In genomic region chr1:156456625-156457465, GRCh38 we compare ENCODE assay signal across 1 cellular context.
TF ChIP-seq lines count a peak whose summit lies in the region.

No MANE protein-coding gene starts in this region.

TF ChIP-seq in HepG2, 621 proteins besides CTCF, POLR2A, EP300 and RAD21 (continued from another document and continues in another):
- peak; percentile 5; the same call in 1 of the 2 replicates for TF ChIP-seq ARID5B (CRISPR knock-in tag; IDR thresholded peaks at IDR 0.05)
- TF ChIP-seq ZNF567 (CRISPR knock-in tag; IDR thresholded peaks at IDR 0.05; ENCODE audit: borderline replicate concordance) = no peak
- TF ChIP-seq ZNF101 (CRISPR knock-in tag; IDR thresholded peaks at IDR 0.05; ENCODE audit: borderline replicate concordance, low read depth) = no peak
- no peak for TF ChIP-seq SMARCE1 (IDR thresholded peaks at IDR 0.05; ENCODE audit: borderline replicate concordance)
- no peak; the same call in 1 of the 2 replicates for TF ChIP-seq ZFP37 (CRISPR knock-in tag; IDR thresholded peaks at IDR 0.05; ENCODE audit: borderline replicate concordance)
- TF ChIP-seq DPF2 (CRISPR knock-in tag; IDR thresholded peaks at IDR 0.05; ENCODE audit: borderline replicate concordance, low read depth) = 0 out of 2 replicates have a peak, but pooled peaks have one; percentile 45
- TF ChIP-seq MTA1 (CRISPR knock-in tag; IDR thresholded peaks at IDR 0.05; ENCODE audit: borderline replicate concordance) = peak; percentile 71
- TF ChIP-seq TBX3 (IDR thresholded peaks at IDR 0.05; ENCODE audit: borderline replicate concordance) = no peak
- peak; percentile 79 for TF ChIP-seq SALL2 (CRISPR knock-in tag; IDR thresholded peaks at IDR 0.05)
- no peak for TF ChIP-seq TIGD3 (CRISPR knock-in tag; IDR thresholded peaks at IDR 0.05; ENCODE audit: borderline replicate concordance)
- no peak for TF ChIP-seq JDP2 (CRISPR knock-in tag; IDR thresholded peaks at IDR 0.05; ENCODE audit: borderline replicate concordance)
- no peak for TF ChIP-seq CHCHD3 (CRISPR knock-in tag; IDR thresholded peaks at IDR 0.05)
- peak; percentile 65; the same call in 1 of the 2 replicates for TF ChIP-seq ELF4 (CRISPR knock-in tag; IDR thresholded peaks at IDR 0.05; ENCODE audit: borderline replicate concordance)
- no peak for TF ChIP-seq PCBP1 (IDR thresholded peaks at IDR 0.05; ENCODE audit: borderline replicate concordance, low read depth, low read length)
- TF ChIP-seq TFAP4 (IDR thresholded peaks at IDR 0.05; ENCODE audit: borderline replicate concordance, low read depth) = no peak; the same call in 1 of the 2 replicates
- 0 out of 2 replicates have a peak, but pooled peaks have one; percentile 38 for TF ChIP-seq ZBTB44 (CRISPR knock-in tag; IDR thresholded peaks at IDR 0.05)
- no peak for TF ChIP-seq ZFP62 (CRISPR knock-in tag; IDR thresholded peaks at IDR 0.05)
- no peak; the same call in none of the 2 replicates for TF ChIP-seq SALL1 (CRISPR knock-in tag; IDR thresholded peaks at IDR 0.05)
- TF ChIP-seq ZNF275 (CRISPR knock-in tag; IDR thresholded peaks at IDR 0.05; ENCODE audit: borderline replicate concordance) = peak; percentile 83; the same call in 1 of the 2 replicates
- no peak for TF ChIP-seq DMTF1 (CRISPR knock-in tag; IDR thresholded peaks at IDR 0.05)
- TF ChIP-seq ZNF780A (CRISPR knock-in tag; IDR thresholded peaks at IDR 0.05) = peak; percentile 66; the same call in 1 of the 2 replicates
- TF ChIP-seq SCMH1 (CRISPR knock-in tag; IDR thresholded peaks at IDR 0.05; ENCODE audit: borderline replicate concordance) = no peak
- no peak for TF ChIP-seq AKNA (CRISPR knock-in tag; IDR thresholded peaks at IDR 0.05; ENCODE audit: borderline replicate concordance)
- no peak for TF ChIP-seq STAT6 (CRISPR knock-in tag; IDR thresholded peaks at IDR 0.05; ENCODE audit: borderline replicate concordance)
- TF ChIP-seq ZNF230 (CRISPR knock-in tag; IDR thresholded peaks at IDR 0.05) = peak; percentile 87; the same call in 1 of the 2 replicates
- no peak; the same call in 1 of the 2 replicates for TF ChIP-seq NFKBIZ (CRISPR knock-in tag; IDR thresholded peaks at IDR 0.05)
- no peak for TF ChIP-seq SMAD3 (CRISPR knock-in tag; IDR thresholded peaks at IDR 0.05)
- TF ChIP-seq HMG20B (CRISPR knock-in tag; conservative IDR thresholded peaks at IDR 0.05) = 0 out of 2 replicates have a peak, but pooled peaks have one; percentile 8
- no peak for TF ChIP-seq ZNF670 (CRISPR knock-in tag; IDR thresholded peaks at IDR 0.05; ENCODE audit: borderline replicate concordance)
- 0 out of 2 replicates have a peak, but pooled peaks have one; percentile 57 for TF ChIP-seq ZNF569 (CRISPR knock-in tag; IDR thresholded peaks at IDR 0.05; ENCODE audit: borderline replicate concordance)
- TF ChIP-seq AFF4 (CRISPR knock-in tag; IDR thresholded peaks at IDR 0.05) = no peak
- no peak for TF ChIP-seq KDM6A (CRISPR knock-in tag; IDR thresholded peaks at IDR 0.05; ENCODE audit: low read depth)
